Comparison of ENCODE assay signal across 14 cellular contexts in genomic region chr4:71472946-71473345, GRCh38.
DNase-seq lines count a peak whose midpoint lies in the region; ATAC-seq and TF ChIP-seq lines count a peak whose summit lies in the region.
"Had no signal": no experiment of that assay in that cellular context is flagged by ENCODE, and none has a peak within 500 bp of the region (broad histone marks: within the 10 kb centered on the region; RNA-seq: fewer than 3 reads in every experiment).

No MANE protein-coding gene starts in this region.

- H3K14ac ChIP-seq in mesenchymal stem cell (ENCODE audit: low read length in 2 of 2), result no peak overlapping the region

- in situ Hi-C loops in mammary epithelial cell (cut with MboI; ENCODE audit: low sequenced_read_pairs in 2 of 2), result no loop called here

- H4K8ac ChIP-seq in mesenchymal stem cell (ENCODE audit: low read length), result peak overlapping the region; percentile 3

- peak overlapping the region in 1 of 2 experiments; percentile 0 for H3K18ac ChIP-seq in mesenchymal stem cell (ENCODE audit: low read depth in 1 of 2, low read length in 2 of 2)

- H4K91ac ChIP-seq in mesenchymal stem cell (ENCODE audit: low read length), result no peak overlapping the region

- no peak for TF ChIP-seq CTCF in AG04450 (IDR thresholded peaks at IDR 0.05; ENCODE audit: low read depth, low read length)
- no peak for TF ChIP-seq CTCF in mammary epithelial cell (conservative IDR thresholded peaks at IDR 0.05 in 1 of 2, IDR thresholded peaks at IDR 0.05 in 1 of 2; ENCODE audit: extremely low read depth in 1 of 2, insufficient read depth in 1 of 2, low read depth in 1 of 2, low read length in 2 of 2)
- TF ChIP-seq CTCF in GM10266 (IDR thresholded peaks at IDR 0.05; ENCODE audit: control insufficient read depth, insufficient read depth, low read depth, missing control alignments), result no peak

- no peak overlapping the region for H3K23ac ChIP-seq in mesenchymal stem cell (ENCODE audit: low read length in 2 of 2)

- H3K27me3 ChIP-seq in AG04450 (ENCODE audit: control insufficient read depth, insufficient read depth, low read length) (no peaks in the 10 kb centered on the region), mammary epithelial cell (ENCODE audit: insufficient read depth, low read length) (no peaks in the 10 kb centered on the region), mesenchymal stem cell (ENCODE audit: control insufficient read depth in 1 of 2, insufficient read depth in 1 of 2, low read length in 2 of 2) (no peaks in the 10 kb centered on the region)
- H3K27me3 ChIP-seq: neutrophil, suprapubic skin had no signal

- H2AFZ ChIP-seq in mammary epithelial cell (ENCODE audit: low read depth, low read length) (no peak overlapping the region), mesenchymal stem cell (ENCODE audit: low read depth, low read length) (no peak overlapping the region)

- H3K27ac ChIP-seq in AG04450 (ENCODE audit: low read depth, low read length) (peak overlapping the region; percentile 58), mammary epithelial cell (ENCODE audit: insufficient read depth, low read depth, low read length) (no peak overlapping the region), mesenchymal stem cell (ENCODE audit: low read length, poor library complexity, severe bottlenecking) (peak overlapping the region; percentile 55)
- H3K27ac ChIP-seq: neutrophil, suprapubic skin had no signal

- no peak overlapping the region for H2BK120ac ChIP-seq in mesenchymal stem cell (ENCODE audit: low read depth, low read length)

- H3K4me1 ChIP-seq in mammary epithelial cell (ENCODE audit: insufficient read depth, low read length) (no peaks in the 10 kb centered on the region), mesenchymal stem cell (ENCODE audit: control insufficient read depth, insufficient read depth, low read depth, low read length) (peaks cover 3% of the 10 kb centered on the region)
- H3K4me1 ChIP-seq: suprapubic skin had no signal

- H2BK12ac ChIP-seq in mesenchymal stem cell (ENCODE audit: low read length in 2 of 2), result peak overlapping the region; percentile 12 to 59

- 87% methylated on average over 2 of the region's 2 CpGs for WGBS in mammary epithelial cell (ENCODE audit: low coverage, missing lambda C conversion rate)
- 79% methylated on average over 2 of the region's 2 CpGs for WGBS in mesenchymal stem cell

- H3K4ac ChIP-seq in mesenchymal stem cell (ENCODE audit: low read depth in 1 of 2, low read length in 2 of 2), result no peak overlapping the region

- POLR2A ChIA-PET in AG04450 (lab: Yijun Ruan, JAX), result interaction anchor here (1.0 kb wide), 1 partner anchor 18 kb away, joined by 3 read pairs; no protein-coding TSS in a partner anchor

- H2AK5ac ChIP-seq in mesenchymal stem cell (ENCODE audit: low read length, severe bottlenecking), result no peak overlapping the region

- no peak overlapping the region for H2BK15ac ChIP-seq in mesenchymal stem cell (ENCODE audit: low read depth, poor library complexity, severe bottlenecking)

- no peaks in the 10 kb centered on the region for H3K79me2 ChIP-seq in mammary epithelial cell (ENCODE audit: insufficient read depth, low read length)

- ATAC-seq in HG02623 (IDR thresholded peaks at IDR 0.05; ENCODE audit: unreplicated experiment), result no peak

- H3K36me3 ChIP-seq in mammary epithelial cell (ENCODE audit: insufficient read depth, low read length) (no peaks in the 10 kb centered on the region), mesenchymal stem cell (ENCODE audit: control insufficient read depth in 1 of 2, insufficient read depth in 2 of 2, low read depth in 1 of 2, low read length in 2 of 2) (no peaks in the 10 kb centered on the region)
- H3K36me3 ChIP-seq: neutrophil, suprapubic skin had no signal

- no peaks in the 10 kb centered on the region for H4K20me1 ChIP-seq in mammary epithelial cell (ENCODE audit: insufficient read depth, low read length)

- no peak overlapping the region for H3K4me2 ChIP-seq in mammary epithelial cell (ENCODE audit: insufficient read depth, low read depth, low read length)
- no peak overlapping the region for H3K4me2 ChIP-seq in mesenchymal stem cell (ENCODE audit: low read length, poor library complexity, severe bottlenecking)

- H3K79me1 ChIP-seq in mesenchymal stem cell (replicated peaks; ENCODE audit: low read length, poor library complexity, severe bottlenecking), result no peaks in the 10 kb centered on the region

- H2BK5ac ChIP-seq in mesenchymal stem cell (ENCODE audit: low read depth, low read length, poor library complexity, severe bottlenecking), result no peak overlapping the region

- H3K9ac ChIP-seq in mammary epithelial cell (ENCODE audit: insufficient read depth, low read length), result no peak overlapping the region
- peak overlapping the region; percentile 14 for H3K9ac ChIP-seq in mesenchymal stem cell (ENCODE audit: low read length)

- CTCF ChIA-PET in AG04450 (lab: Charles Lee) (interaction anchor here (0.6 kb wide), 2 partner anchors 844 to 1784 kb away, joined by 3 read pairs; no protein-coding TSS in a partner anchor), mammary epithelial cell (lab: Charles Lee; ENCODE audit: low non-redundant PET) (no interaction called here)

- H3K4me3 ChIP-seq in AG04450 (ENCODE audit: low read depth, low read length) (no peak overlapping the region), mammary epithelial cell (replicated peaks in 1 of 3; ENCODE audit: insufficient read depth in 1 of 3, low read depth in 2 of 3, low read length in 3 of 3) (no peak overlapping the region), mesenchymal stem cell (ENCODE audit: insufficient read depth in 1 of 2, low read depth in 1 of 2, low read length in 2 of 2) (no peak overlapping the region)
- H3K4me3 ChIP-seq: suprapubic skin had no signal

- dilution Hi-C loops in mammary epithelial cell (cut with HindIII; ENCODE audit: low sequenced_read_pairs), result no loop called here

- BruUV-seq in mammary epithelial cell (replicated peaks; lab: Mats Ljungman, UMichigan), result no TSS peak

- DNase-seq in AG04450 (ENCODE audit: low read depth, low spot score) (peak; percentile 65), HS-5 (ENCODE audit: low read depth) (peak; percentile 73), mammary epithelial cell (peak; percentile 5), mesenchymal stem cell (peak; percentile 52), NCI-H774 (lab: John Stamatoyannopoulos, UW) (no peak), NCI-H146 treated with DMSO at 0.1 percent for 48 hours (lab: John Stamatoyannopoulos, UW; ENCODE audit: unreplicated experiment) (no peak), GM10266 (ENCODE audit: extremely low spot score) (no peak)
- DNase-seq: activated naive CD4-positive, alpha-beta T cell; AML-193; DMS 273 treated with DMSO at 0.1 percent for 48 hours; SHP77 had no signal

- H3K9me3 ChIP-seq in AG04450 (ENCODE audit: control insufficient read depth, insufficient read depth, low read length) (no peaks in the 10 kb centered on the region), mammary epithelial cell (replicated peaks; ENCODE audit: insufficient read depth, low read length) (no peaks in the 10 kb centered on the region), mesenchymal stem cell (ENCODE audit: control insufficient read depth, low read length) (no peaks in the 10 kb centered on the region)
- H3K9me3 ChIP-seq: neutrophil, suprapubic skin had no signal

- intact Hi-C loops in mammary epithelial cell (cut with micrococcal nuclease), result no loop called here

Comparison
In these comparisons a context has a peak if more than half of its experiments do, and no peak if none do; other contexts are left out.
1. DNase-seq: peak in AG04450 (single experiment), HS-5 (single experiment), mammary epithelial cell (single experiment) and mesenchymal stem cell (single experiment); none in NCI-H774 (single experiment), NCI-H146 treated with DMSO at 0.1 percent for 48 hours (single experiment) and GM10266 (single experiment).